Comparison of ENCODE assay signal across 1 cellular context in genomic region chr7:50594734-50595537, GRCh38.
A peak's percentile ranks its signal among the peaks of the same experiment; 100 is the strongest.
TF ChIP-seq lines count a peak whose summit lies in the region.

No MANE protein-coding gene starts in this region.

TF ChIP-seq in HepG2, 621 proteins besides CTCF, POLR2A, EP300 and RAD21 (continued from another document and continues in another):
- TF ChIP-seq HBP1 (CRISPR knock-in tag; IDR thresholded peaks at IDR 0.05; ENCODE audit: low read depth) (0 out of 2 replicates have a peak, but pooled peaks have one; percentile 55), HOXA3 (CRISPR knock-in tag; IDR thresholded peaks at IDR 0.05) (peak; percentile 51), NRL (CRISPR knock-in tag; IDR thresholded peaks at IDR 0.05; ENCODE audit: borderline replicate concordance) (no peak), IKZF1 (IDR thresholded peaks at IDR 0.05) (no peak), ZSCAN20 (CRISPR knock-in tag; IDR thresholded peaks at IDR 0.05; ENCODE audit: borderline replicate concordance) (no peak), TOPORS (CRISPR knock-in tag; IDR thresholded peaks at IDR 0.05) (no peak), MTF2 (CRISPR knock-in tag; IDR thresholded peaks at IDR 0.05; ENCODE audit: borderline replicate concordance) (no peak), ZNF10 (CRISPR knock-in tag; IDR thresholded peaks at IDR 0.05; ENCODE audit: borderline replicate concordance, low read depth) (no peak), GTF3A (CRISPR knock-in tag; conservative IDR thresholded peaks at IDR 0.05) (no peak), PTBP1 (IDR thresholded peaks at IDR 0.05; ENCODE audit: low read depth, low read length, poor library complexity, severe bottlenecking) (no peak), BCL6 (CRISPR knock-in tag; IDR thresholded peaks at IDR 0.05) (0 out of 2 replicates have a peak, but pooled peaks have one; percentile 33), RELA (CRISPR knock-in tag; IDR thresholded peaks at IDR 0.05) (no peak), TARDBP (CRISPR knock-in tag; IDR thresholded peaks at IDR 0.05) (peak; percentile 51; the same call in 1 of the 2 replicates), CHCHD3 (CRISPR knock-in tag; IDR thresholded peaks at IDR 0.05) (no peak), PPARG (CRISPR knock-in tag; conservative IDR thresholded peaks at IDR 0.05) (no peak), ZNF367 (CRISPR knock-in tag; IDR thresholded peaks at IDR 0.05; ENCODE audit: borderline replicate concordance) (no peak), MEIS1 (CRISPR knock-in tag; IDR thresholded peaks at IDR 0.05; ENCODE audit: borderline replicate concordance) (peak; percentile 39; the same call in 1 of the 2 replicates), HHEX (CRISPR knock-in tag; IDR thresholded peaks at IDR 0.05) (no peak), ZFP36L2 (CRISPR knock-in tag; IDR thresholded peaks at IDR 0.05) (no peak), HNF4G (IDR thresholded peaks at IDR 0.05; ENCODE audit: borderline replicate concordance, low read depth, low read length) (no peak), HNF4G (CRISPR knock-in tag; IDR thresholded peaks at IDR 0.05; ENCODE audit: borderline replicate concordance, low read depth) (no peak), ZNF441 (CRISPR knock-in tag; IDR thresholded peaks at IDR 0.05; ENCODE audit: borderline replicate concordance) (peak; percentile 78), ZNF850 (CRISPR knock-in tag; conservative IDR thresholded peaks at IDR 0.05) (no peak), ZNF766 (CRISPR knock-in tag; IDR thresholded peaks at IDR 0.05; ENCODE audit: borderline replicate concordance) (no peak), REPIN1 (CRISPR knock-in tag; IDR thresholded peaks at IDR 0.05; ENCODE audit: borderline replicate concordance, low read depth) (0 out of 2 replicates have a peak, but pooled peaks have one; percentile 32), HCFC1 (IDR thresholded peaks at IDR 0.05; ENCODE audit: low read depth, low read length) (no peak), SMAD3 (CRISPR knock-in tag; IDR thresholded peaks at IDR 0.05) (no peak), TAF15 (IDR thresholded peaks at IDR 0.05; ENCODE audit: low read depth, low read length, poor library complexity, severe bottlenecking) (no peak), ZNF607 (CRISPR knock-in tag; IDR thresholded peaks at IDR 0.05; ENCODE audit: borderline replicate concordance) (0 out of 2 replicates have a peak, but pooled peaks have one; percentile 35), NR0B2 (CRISPR knock-in tag; IDR thresholded peaks at IDR 0.05) (no peak), KLF13 (CRISPR knock-in tag; IDR thresholded peaks at IDR 0.05) (no peak), MEIS2 (CRISPR knock-in tag; IDR thresholded peaks at IDR 0.05) (no peak), POLR2AphosphoS5 (IDR thresholded peaks at IDR 0.05; ENCODE audit: low read depth, low read length) (no peak), EEA1 (CRISPR knock-in tag; IDR thresholded peaks at IDR 0.05; ENCODE audit: borderline replicate concordance) (no peak), IRF2 (CRISPR knock-in tag; IDR thresholded peaks at IDR 0.05) (no peak)
- TF ChIP-seq, protein P1, sequence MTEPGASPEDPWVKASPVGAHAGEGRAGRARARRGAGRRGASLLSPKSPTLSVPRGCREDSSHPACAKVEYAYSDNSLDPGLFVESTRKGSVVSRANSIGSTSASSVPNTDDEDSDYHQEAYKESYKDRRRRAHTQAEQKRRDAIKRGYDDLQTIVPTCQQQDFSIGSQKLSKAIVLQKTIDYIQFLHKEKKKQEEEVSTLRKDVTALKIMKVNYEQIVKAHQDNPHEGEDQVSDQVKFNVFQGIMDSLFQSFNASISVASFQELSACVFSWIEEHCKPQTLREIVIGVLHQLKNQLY (CRISPR knock-in tag; IDR thresholded peaks at IDR 0.05), result peak; percentile 62; the same call in 1 of the 2 replicates
- TF ChIP-seq, protein P2, sequence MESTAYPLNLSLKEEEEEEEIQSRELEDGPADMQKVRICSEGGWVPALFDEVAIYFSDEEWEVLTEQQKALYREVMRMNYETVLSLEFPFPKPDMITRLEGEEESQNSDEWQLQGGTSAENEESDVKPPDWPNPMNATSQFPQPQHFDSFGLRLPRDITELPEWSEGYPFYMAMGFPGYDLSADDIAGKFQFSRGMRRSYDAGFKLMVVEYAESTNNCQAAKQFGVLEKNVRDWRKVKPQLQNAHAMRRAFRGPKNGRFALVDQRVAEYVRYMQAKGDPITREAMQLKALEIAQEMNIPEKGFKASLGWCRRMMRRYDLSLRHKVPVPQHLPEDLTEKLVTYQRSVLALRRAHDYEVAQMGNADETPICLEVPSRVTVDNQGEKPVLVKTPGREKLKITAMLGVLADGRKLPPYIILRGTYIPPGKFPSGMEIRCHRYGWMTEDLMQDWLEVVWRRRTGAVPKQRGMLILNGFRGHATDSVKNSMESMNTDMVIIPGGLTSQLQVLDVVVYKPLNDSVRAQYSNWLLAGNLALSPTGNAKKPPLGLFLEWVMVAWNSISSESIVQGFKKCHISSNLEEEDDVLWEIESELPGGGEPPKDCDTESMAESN (CRISPR knock-in tag; conservative IDR thresholded peaks at IDR 0.05), result no peak
- TF ChIP-seq, protein P3, sequence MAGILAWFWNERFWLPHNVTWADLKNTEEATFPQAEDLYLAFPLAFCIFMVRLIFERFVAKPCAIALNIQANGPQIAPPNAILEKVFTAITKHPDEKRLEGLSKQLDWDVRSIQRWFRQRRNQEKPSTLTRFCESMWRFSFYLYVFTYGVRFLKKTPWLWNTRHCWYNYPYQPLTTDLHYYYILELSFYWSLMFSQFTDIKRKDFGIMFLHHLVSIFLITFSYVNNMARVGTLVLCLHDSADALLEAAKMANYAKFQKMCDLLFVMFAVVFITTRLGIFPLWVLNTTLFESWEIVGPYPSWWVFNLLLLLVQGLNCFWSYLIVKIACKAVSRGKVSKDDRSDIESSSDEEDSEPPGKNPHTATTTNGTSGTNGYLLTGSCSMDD (CRISPR knock-in tag; IDR thresholded peaks at IDR 0.05), result no peak
- TF ChIP-seq, protein P4, sequence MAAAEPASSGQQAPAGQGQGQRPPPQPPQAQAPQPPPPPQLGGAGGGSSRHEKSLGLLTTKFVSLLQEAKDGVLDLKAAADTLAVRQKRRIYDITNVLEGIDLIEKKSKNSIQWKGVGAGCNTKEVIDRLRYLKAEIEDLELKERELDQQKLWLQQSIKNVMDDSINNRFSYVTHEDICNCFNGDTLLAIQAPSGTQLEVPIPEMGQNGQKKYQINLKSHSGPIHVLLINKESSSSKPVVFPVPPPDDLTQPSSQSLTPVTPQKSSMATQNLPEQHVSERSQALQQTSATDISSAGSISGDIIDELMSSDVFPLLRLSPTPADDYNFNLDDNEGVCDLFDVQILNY (CRISPR knock-in tag; conservative IDR thresholded peaks at IDR 0.05), result no peak
- TF ChIP-seq, protein P5, sequence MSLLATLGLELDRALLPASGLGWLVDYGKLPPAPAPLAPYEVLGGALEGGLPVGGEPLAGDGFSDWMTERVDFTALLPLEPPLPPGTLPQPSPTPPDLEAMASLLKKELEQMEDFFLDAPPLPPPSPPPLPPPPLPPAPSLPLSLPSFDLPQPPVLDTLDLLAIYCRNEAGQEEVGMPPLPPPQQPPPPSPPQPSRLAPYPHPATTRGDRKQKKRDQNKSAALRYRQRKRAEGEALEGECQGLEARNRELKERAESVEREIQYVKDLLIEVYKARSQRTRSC (CRISPR knock-in tag; IDR thresholded peaks at IDR 0.05; ENCODE audit: low read depth), result no peak
- TF ChIP-seq, protein P6, sequence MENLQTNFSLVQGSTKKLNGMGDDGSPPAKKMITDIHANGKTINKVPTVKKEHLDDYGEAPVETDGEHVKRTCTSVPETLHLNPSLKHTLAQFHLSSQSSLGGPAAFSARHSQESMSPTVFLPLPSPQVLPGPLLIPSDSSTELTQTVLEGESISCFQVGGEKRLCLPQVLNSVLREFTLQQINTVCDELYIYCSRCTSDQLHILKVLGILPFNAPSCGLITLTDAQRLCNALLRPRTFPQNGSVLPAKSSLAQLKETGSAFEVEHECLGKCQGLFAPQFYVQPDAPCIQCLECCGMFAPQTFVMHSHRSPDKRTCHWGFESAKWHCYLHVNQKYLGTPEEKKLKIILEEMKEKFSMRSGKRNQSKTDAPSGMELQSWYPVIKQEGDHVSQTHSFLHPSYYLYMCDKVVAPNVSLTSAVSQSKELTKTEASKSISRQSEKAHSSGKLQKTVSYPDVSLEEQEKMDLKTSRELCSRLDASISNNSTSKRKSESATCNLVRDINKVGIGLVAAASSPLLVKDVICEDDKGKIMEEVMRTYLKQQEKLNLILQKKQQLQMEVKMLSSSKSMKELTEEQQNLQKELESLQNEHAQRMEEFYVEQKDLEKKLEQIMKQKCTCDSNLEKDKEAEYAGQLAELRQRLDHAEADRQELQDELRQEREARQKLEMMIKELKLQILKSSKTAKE (CRISPR knock-in tag; IDR thresholded peaks at IDR 0.05; ENCODE audit: borderline replicate concordance), result 0 out of 2 replicates have a peak, but pooled peaks have one; percentile 14
- TF ChIP-seq, protein P7, sequence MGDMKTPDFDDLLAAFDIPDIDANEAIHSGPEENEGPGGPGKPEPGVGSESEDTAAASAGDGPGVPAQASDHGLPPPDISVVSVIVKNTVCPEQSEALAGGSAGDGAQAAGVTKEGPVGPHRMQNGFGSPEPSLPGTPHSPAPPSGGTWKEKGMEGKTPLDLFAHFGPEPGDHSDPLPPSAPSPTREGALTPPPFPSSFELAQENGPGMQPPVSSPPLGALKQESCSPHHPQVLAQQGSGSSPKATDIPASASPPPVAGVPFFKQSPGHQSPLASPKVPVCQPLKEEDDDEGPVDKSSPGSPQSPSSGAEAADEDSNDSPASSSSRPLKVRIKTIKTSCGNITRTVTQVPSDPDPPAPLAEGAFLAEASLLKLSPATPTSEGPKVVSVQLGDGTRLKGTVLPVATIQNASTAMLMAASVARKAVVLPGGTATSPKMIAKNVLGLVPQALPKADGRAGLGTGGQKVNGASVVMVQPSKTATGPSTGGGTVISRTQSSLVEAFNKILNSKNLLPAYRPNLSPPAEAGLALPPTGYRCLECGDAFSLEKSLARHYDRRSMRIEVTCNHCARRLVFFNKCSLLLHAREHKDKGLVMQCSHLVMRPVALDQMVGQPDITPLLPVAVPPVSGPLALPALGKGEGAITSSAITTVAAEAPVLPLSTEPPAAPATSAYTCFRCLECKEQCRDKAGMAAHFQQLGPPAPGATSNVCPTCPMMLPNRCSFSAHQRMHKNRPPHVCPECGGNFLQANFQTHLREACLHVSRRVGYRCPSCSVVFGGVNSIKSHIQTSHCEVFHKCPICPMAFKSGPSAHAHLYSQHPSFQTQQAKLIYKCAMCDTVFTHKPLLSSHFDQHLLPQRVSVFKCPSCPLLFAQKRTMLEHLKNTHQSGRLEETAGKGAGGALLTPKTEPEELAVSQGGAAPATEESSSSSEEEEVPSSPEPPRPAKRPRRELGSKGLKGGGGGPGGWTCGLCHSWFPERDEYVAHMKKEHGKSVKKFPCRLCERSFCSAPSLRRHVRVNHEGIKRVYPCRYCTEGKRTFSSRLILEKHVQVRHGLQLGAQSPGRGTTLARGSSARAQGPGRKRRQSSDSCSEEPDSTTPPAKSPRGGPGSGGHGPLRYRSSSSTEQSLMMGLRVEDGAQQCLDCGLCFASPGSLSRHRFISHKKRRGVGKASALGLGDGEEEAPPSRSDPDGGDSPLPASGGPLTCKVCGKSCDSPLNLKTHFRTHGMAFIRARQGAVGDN (CRISPR knock-in tag; IDR thresholded peaks at IDR 0.05), result peak; percentile 83
- TF ChIP-seq, protein P8, sequence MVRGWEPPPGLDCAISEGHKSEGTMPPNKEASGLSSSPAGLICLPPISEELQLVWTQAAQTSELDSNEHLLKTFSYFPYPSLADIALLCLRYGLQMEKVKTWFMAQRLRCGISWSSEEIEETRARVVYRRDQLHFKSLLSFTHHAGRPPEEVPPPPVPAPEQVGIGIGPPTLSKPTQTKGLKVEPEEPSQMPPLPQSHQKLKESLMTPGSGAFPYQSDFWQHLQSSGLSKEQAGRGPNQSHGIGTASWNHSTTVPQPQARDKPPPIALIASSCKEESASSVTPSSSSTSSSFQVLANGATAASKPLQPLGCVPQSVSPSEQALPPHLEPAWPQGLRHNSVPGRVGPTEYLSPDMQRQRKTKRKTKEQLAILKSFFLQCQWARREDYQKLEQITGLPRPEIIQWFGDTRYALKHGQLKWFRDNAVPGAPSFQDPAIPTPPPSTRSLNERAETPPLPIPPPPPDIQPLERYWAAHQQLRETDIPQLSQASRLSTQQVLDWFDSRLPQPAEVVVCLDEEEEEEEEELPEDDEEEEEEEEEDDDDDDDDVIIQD (CRISPR knock-in tag; IDR thresholded peaks at IDR 0.05; ENCODE audit: low read depth), result no peak; the same call in 1 of the 2 replicates
